In the genomic region with DNA sequence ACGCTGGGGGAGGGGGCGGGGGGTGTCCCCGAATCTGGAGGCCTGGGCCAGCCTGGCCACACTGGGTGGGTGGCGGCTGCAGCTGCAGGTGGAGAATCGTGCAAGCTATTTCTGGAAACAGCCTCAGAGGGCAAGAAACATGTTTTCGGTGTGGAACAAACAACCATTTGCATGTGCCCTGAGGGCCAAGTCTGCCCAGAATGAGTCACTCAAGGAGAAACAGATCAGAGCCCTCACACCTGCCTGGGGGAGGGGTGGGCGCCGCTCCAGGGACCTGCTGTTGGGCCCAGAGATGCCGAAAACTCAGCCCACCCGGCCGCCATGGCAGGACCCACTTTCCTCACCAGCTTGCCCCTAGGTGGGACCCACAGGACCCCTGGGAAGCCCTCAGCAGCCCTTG, we compare ENCODE assay signal across 8 cellular contexts.
DNase-seq lines count a peak whose midpoint lies in the region; ATAC-seq lines count a peak whose summit lies in the region.
"Not testable (repeated sequence)": the region's sequence is repeated elsewhere in the genome, so short reads cannot be mapped to it uniquely, and the experiment has no call there.

No MANE protein-coding gene starts in this region.

- peaks cover 18% of the 10 kb centered on the region for H3K27me3 Mint-ChIP-seq in activated CD8-positive, alpha-beta memory T cell treated with anti-CD3 and anti-CD28 coated beads, Interleukin-2, amount 10 ng/mL, durations not matched to agents 7 days and 5 days
- not testable (repeated sequence) for H3K27me3 Mint-ChIP-seq in stimulated activated naive B cell treated with anti-CD40 and anti-IgM and Interleukin-4, amounts not matched to agents 10 μg/mL and 1 μg/mL and 100 μg/mL, for 72 hours

- DNase-seq in activated CD8-positive, alpha-beta memory T cell treated with anti-CD3 and anti-CD28 coated beads, Interleukin-2, amount 10 ng/mL, durations not matched to agents 7 days and 5 days; stimulated activated naive B cell treated with anti-CD40 and anti-IgM and Interleukin-4, amounts not matched to agents 10 μg/mL and 1 μg/mL and 100 μg/mL, for 72 hours: not testable (repeated sequence)

- peaks cover 21% of the 10 kb centered on the region for H3K4me1 Mint-ChIP-seq in activated CD8-positive, alpha-beta memory T cell treated with anti-CD3 and anti-CD28 coated beads, Interleukin-2, amount 10 ng/mL, durations not matched to agents 7 days and 5 days
- peaks cover 47 to 60% of the 10 kb centered on the region in 2 donors for H3K4me1 Mint-ChIP-seq in stimulated activated naive B cell treated with anti-CD40 and anti-IgM and Interleukin-4, amounts not matched to agents 10 μg/mL and 1 μg/mL and 100 μg/mL, for 72 hours

- ATAC-seq in GM18517 (IDR thresholded peaks at IDR 0.05; ENCODE audit: unreplicated experiment), result peak; percentile 65
- peak; percentile 53 for ATAC-seq in GM19351 (IDR thresholded peaks at IDR 0.05; ENCODE audit: unreplicated experiment)
- ATAC-seq in GM21526 (IDR thresholded peaks at IDR 0.05; ENCODE audit: low FRiP score, unreplicated experiment), result peak; percentile 42
- peak; percentile 44 for ATAC-seq in HG02678 (IDR thresholded peaks at IDR 0.05; ENCODE audit: unreplicated experiment)
- ATAC-seq in HG03060 (IDR thresholded peaks at IDR 0.05; ENCODE audit: low read depth, unreplicated experiment), result peak; percentile 38
- peak; percentile 56 for ATAC-seq in HG03439 (IDR thresholded peaks at IDR 0.05; ENCODE audit: unreplicated experiment)
- ATAC-seq in activated CD8-positive, alpha-beta memory T cell treated with anti-CD3 and anti-CD28 coated beads, Interleukin-2, amount 10 ng/mL, durations not matched to agents 7 days and 5 days, result peak; percentile 36
- peak; percentile 50 to 53 for ATAC-seq in stimulated activated naive B cell treated with anti-CD40 and anti-IgM and Interleukin-4, amounts not matched to agents 10 μg/mL and 1 μg/mL and 100 μg/mL, for 72 hours (replicated peaks)

- not testable (repeated sequence) for H3K27ac Mint-ChIP-seq in activated CD8-positive, alpha-beta memory T cell treated with anti-CD3 and anti-CD28 coated beads, Interleukin-2, amount 10 ng/mL, durations not matched to agents 7 days and 5 days; stimulated activated naive B cell treated with anti-CD40 and anti-IgM and Interleukin-4, amounts not matched to agents 10 μg/mL and 1 μg/mL and 100 μg/mL, for 72 hours

- CTCF ChIA-PET in activated CD8-positive, alpha-beta memory T cell treated with anti-CD3 and anti-CD28 coated beads, Interleukin-2, amount 10 ng/mL, durations not matched to agents 7 days and 5 days (lab: Charles Lee), result not testable (repeated sequence)

- not testable (repeated sequence) for H3K4me3 Mint-ChIP-seq in activated CD8-positive, alpha-beta memory T cell treated with anti-CD3 and anti-CD28 coated beads, Interleukin-2, amount 10 ng/mL, durations not matched to agents 7 days and 5 days; stimulated activated naive B cell treated with anti-CD40 and anti-IgM and Interleukin-4, amounts not matched to agents 10 μg/mL and 1 μg/mL and 100 μg/mL, for 72 hours

- not testable (repeated sequence) for H3K9me3 Mint-ChIP-seq in activated CD8-positive, alpha-beta memory T cell treated with anti-CD3 and anti-CD28 coated beads, Interleukin-2, amount 10 ng/mL, durations not matched to agents 7 days and 5 days (ENCODE audit: low read depth); stimulated activated naive B cell treated with anti-CD40 and anti-IgM and Interleukin-4, amounts not matched to agents 10 μg/mL and 1 μg/mL and 100 μg/mL, for 72 hours

- not testable (repeated sequence) for H3K36me3 Mint-ChIP-seq in activated CD8-positive, alpha-beta memory T cell treated with anti-CD3 and anti-CD28 coated beads, Interleukin-2, amount 10 ng/mL, durations not matched to agents 7 days and 5 days
- H3K36me3 Mint-ChIP-seq in stimulated activated naive B cell treated with anti-CD40 and anti-IgM and Interleukin-4, amounts not matched to agents 10 μg/mL and 1 μg/mL and 100 μg/mL, for 72 hours, result peaks cover 3 to 17% of the 10 kb centered on the region in 2 donors
